Comparison of ENCODE assay signal across 20 cellular contexts in the genomic region with DNA sequence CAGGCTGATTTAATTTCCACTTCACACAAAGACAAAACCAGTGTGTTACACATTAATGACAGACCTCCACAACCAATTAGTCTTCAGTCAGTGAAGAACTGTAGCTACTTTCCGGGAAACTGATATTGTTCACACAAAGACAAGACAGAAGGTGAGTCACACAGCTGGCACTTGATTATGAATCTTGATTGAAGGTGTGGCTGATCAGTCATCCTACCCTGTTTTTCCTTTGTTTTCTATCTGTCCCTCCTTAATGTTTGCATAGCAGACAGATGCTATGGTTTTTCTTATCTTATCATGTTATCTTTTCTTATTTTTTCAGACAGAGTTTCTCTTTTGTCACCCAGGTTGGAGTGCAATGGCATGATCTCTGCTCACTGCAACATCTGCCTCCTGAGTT.
DNase-seq lines count a peak whose midpoint lies in the region; ATAC-seq, FAIRE-seq and TF ChIP-seq lines count a peak whose summit lies in the region.
"Had no signal": no experiment of that assay in that cellular context is flagged by ENCODE, and none has a peak within 500 bp of the region (broad histone marks: within the 10 kb centered on the region; RNA-seq: fewer than 3 reads in every experiment).

No MANE protein-coding gene starts in this region.

- no peak overlapping the region for H3K27ac ChIP-seq in Peyer's patch
- H3K27ac ChIP-seq: prostate gland, testis had no signal

- no peaks in the 10 kb centered on the region for H3K4me1 ChIP-seq in Peyer's patch
- H3K4me1 ChIP-seq: prostate gland, testis had no signal

- no peaks in the 10 kb centered on the region for H3K4me1 Mint-ChIP-seq in stimulated activated naive CD8-positive, alpha-beta T cell treated with anti-CD3 and anti-CD28 coated beads, Interleukin-15, amount 100 ng/mL, for 72 hours
- H3K4me1 Mint-ChIP-seq: H9, nephron progenitor cell had no signal

- FAIRE-seq in bronchial epithelial cell (lab: Jason Lieb, UNC), result no peak
- FAIRE-seq: RCC 7860 had no signal

- H3K9me3 ChIP-seq in Peyer's patch, result no peaks in the 10 kb centered on the region
- H3K9me3 ChIP-seq: prostate gland, testis had no signal

- TF ChIP-seq POLR2A in Peyer's patch (IDR thresholded peaks at IDR 0.05), result no peak

- H3K27ac Mint-ChIP-seq in stimulated activated naive CD8-positive, alpha-beta T cell treated with anti-CD3 and anti-CD28 coated beads, Interleukin-15, amount 100 ng/mL, for 72 hours, result no peak overlapping the region
- H3K27ac Mint-ChIP-seq: H9, nephron progenitor cell had no signal

- DNase-seq in ELR (ENCODE audit: low read depth) (peak; percentile 79), NCI-H69 (lab: John Stamatoyannopoulos, UW) (peak; percentile 69), bronchial epithelial cell (ENCODE audit: low read depth) (peak; percentile 81), renal cortical epithelial cell (ENCODE audit: low read depth) (peak; percentile 76), Peyer's patch (no peak)
- no peak for DNase-seq in activated naive CD4-positive, alpha-beta T cell treated with Interleukin-2 at 50 U/mL for 16 hours
- no peak for DNase-seq in stimulated activated naive CD8-positive, alpha-beta T cell treated with anti-CD3 and anti-CD28 coated beads, Interleukin-15, amount 100 ng/mL, for 72 hours
- DNase-seq: activated CD4-positive, alpha-beta T cell treated with anti-CD3 and anti-CD28 coated beads, Interleukin-2, amount 50 U/mL, for 48 hours; activated T-cell treated with anti-CD3 and anti-CD28 coated beads, Interleukin-2, amount 50 U/mL, for 4 hours; AML-193; central memory CD4-positive, alpha-beta T cell; H9; hippocampal formation; MV-4-11; NCI-H2081; NCI-H774; nephron progenitor cell; testis had no signal

- no peaks in the 10 kb centered on the region for H3K27me3 ChIP-seq in bronchial epithelial cell (ENCODE audit: control insufficient read depth, insufficient read depth, low read length)
- H3K27me3 ChIP-seq in Peyer's patch, result no peaks in the 10 kb centered on the region
- H3K27me3 ChIP-seq: testis had no signal

- no peaks in the 10 kb centered on the region for H3K9me3 Mint-ChIP-seq in stimulated activated naive CD8-positive, alpha-beta T cell treated with anti-CD3 and anti-CD28 coated beads, Interleukin-15, amount 100 ng/mL, for 72 hours
- H3K9me3 Mint-ChIP-seq: activated T-cell treated with anti-CD3 and anti-CD28 coated beads, Interleukin-2, amount 50 U/mL, for 4 hours; H9; nephron progenitor cell had no signal

- TF ChIP-seq CTCF in bronchial epithelial cell (IDR thresholded peaks at IDR 0.05; ENCODE audit: insufficient read depth, low read length, severe bottlenecking) (no peak), Peyer's patch (IDR thresholded peaks at IDR 0.05) (no peak)

- no peaks in the 10 kb centered on the region for H3K36me3 ChIP-seq in bronchial epithelial cell (ENCODE audit: control insufficient read depth, insufficient read depth, low read length)
- no peaks in the 10 kb centered on the region for H3K36me3 ChIP-seq in Peyer's patch
- H3K36me3 ChIP-seq: prostate gland had no signal

- H3K4me3 ChIP-seq in bronchial epithelial cell (ENCODE audit: low read depth, low read length) (no peak overlapping the region), Peyer's patch (no peak overlapping the region)
- H3K4me3 ChIP-seq: prostate gland, testis had no signal

- no peak for ATAC-seq in stimulated activated naive CD8-positive, alpha-beta T cell treated with anti-CD3 and anti-CD28 coated beads, Interleukin-15, amount 100 ng/mL, for 72 hours

- H3K27me3 Mint-ChIP-seq in stimulated activated naive CD8-positive, alpha-beta T cell treated with anti-CD3 and anti-CD28 coated beads, Interleukin-15, amount 100 ng/mL, for 72 hours, result peaks cover 7% of the 10 kb centered on the region

- H3K4me3 Mint-ChIP-seq in stimulated activated naive CD8-positive, alpha-beta T cell treated with anti-CD3 and anti-CD28 coated beads, Interleukin-15, amount 100 ng/mL, for 72 hours, result no peak overlapping the region
- H3K4me3 Mint-ChIP-seq: activated T-cell treated with anti-CD3 and anti-CD28 coated beads, Interleukin-2, amount 50 U/mL, for 4 hours; H9; nephron progenitor cell had no signal

Comparison
In these comparisons a context has a peak if more than half of its experiments do, and no peak if none do; other contexts are left out.
1. DNase-seq: peak in ELR (single experiment), NCI-H69 (single experiment), bronchial epithelial cell (single experiment) and renal cortical epithelial cell (single experiment); none in activated naive CD4-positive, alpha-beta T cell treated with Interleukin-2 at 50 U/mL for 16 hours (single experiment), stimulated activated naive CD8-positive, alpha-beta T cell treated with anti-CD3 and anti-CD28 coated beads, Interleukin-15, amount 100 ng/mL, for 72 hours (0 of 2) and Peyer's patch (0 of 3).